ENCODE assay signal across 23 cellular contexts in genomic region chr3:138509586-138509985, GRCh38.
"Had no signal": no experiment of that assay in that cellular context is flagged by ENCODE, and none has a peak within 500 bp of the region (broad histone marks: within the 10 kb centered on the region; RNA-seq: fewer than 3 reads in every experiment).

No MANE protein-coding gene starts in this region.

- H3K9me3 Mint-ChIP-seq: activated naive CD4-positive, alpha-beta T cell treated with anti-CD3 and anti-CD28 coated beads, Interleukin-2, amount 10 ng/mL, durations not matched to agents 7 days and 5 days; activated naive CD8-positive, alpha-beta T cell treated with anti-CD3 and anti-CD28 coated beads, Interleukin-2, amount 50 U/mL, for 24 hours; natural killer cell; type B pancreatic cell had no signal

- H3K4me1 Mint-ChIP-seq: natural killer cell had no signal

- H3K36me3 Mint-ChIP-seq: natural killer cell had no signal

- H3K27ac ChIP-seq: lower lobe of right lung, ovary, psoas muscle, stomach had no signal

- H3K27ac Mint-ChIP-seq: activated naive CD4-positive, alpha-beta T cell treated with anti-CD3 and anti-CD28 coated beads, Interleukin-2, amount 10 ng/mL, durations not matched to agents 7 days and 5 days; activated naive CD8-positive, alpha-beta T cell treated with anti-CD3 and anti-CD28 coated beads, Interleukin-2, amount 50 U/mL, for 24 hours; natural killer cell; type B pancreatic cell had no signal

- H3K4me3 ChIP-seq: lower lobe of right lung, ovary, psoas muscle, stomach had no signal

- DNase-seq: activated CD4-positive, alpha-beta T cell treated with anti-CD3 and anti-CD28 coated beads, Interleukin-2, amount 50 U/mL, for 1 hour; activated CD4-positive, CD25-positive, alpha-beta regulatory T cell treated with anti-CD3 and anti-CD28 coated beads, Interleukin-2, amount 50 U/mL, for 72 hours; activated CD8-positive, alpha-beta memory T cell treated with anti-CD3 and anti-CD28 coated beads, Interleukin-2, amount 50 U/mL, for 48 hours; activated effector memory CD4-positive, alpha-beta T cell treated with Interleukin-2 at 50 U/mL for 16 hours; activated naive CD4-positive, alpha-beta T cell treated with anti-CD3 and anti-CD28 coated beads, Interleukin-2, amount 10 ng/mL, durations not matched to agents 7 days and 5 days; activated naive CD8-positive, alpha-beta T cell treated with anti-CD3 and anti-CD28 coated beads, Interleukin-2, amount 50 U/mL, for 24 hours; activated T-cell treated with anti-CD3 and anti-CD28 coated beads, Interleukin-2, amount 50 U/mL, for 48 hours; aorta; cerebellar nuclear complex; effector CD4-positive, alpha-beta T cell; hypothalamus; lower lobe of right lung; natural killer cell; ovary; psoas muscle; small intestine; stimulated activated CD4-positive, alpha-beta T cell treated with anti-CD3 and anti-CD28 coated beads, Interleukin-15, amount 100 ng/mL, for 24 hours; stimulated activated CD4-positive, alpha-beta T cell treated with anti-CD3 and anti-CD28 coated beads, Interleukin-2, amount 100 ng/mL, for 48 hours; stomach; T1000 had no signal

- ATAC-seq: activated naive CD8-positive, alpha-beta T cell treated with anti-CD3 and anti-CD28 coated beads, Interleukin-2, amount 50 U/mL, for 24 hours; esophagus mucosa; lower lobe of right lung; natural killer cell; psoas muscle; right cardiac atrium had no signal

- H3K27me3 ChIP-seq: ovary, stomach had no signal

- H3K9me3 ChIP-seq: lower lobe of right lung, ovary, psoas muscle, stomach had no signal

- H3K4me3 Mint-ChIP-seq: activated naive CD4-positive, alpha-beta T cell treated with anti-CD3 and anti-CD28 coated beads, Interleukin-2, amount 10 ng/mL, durations not matched to agents 7 days and 5 days; activated naive CD8-positive, alpha-beta T cell treated with anti-CD3 and anti-CD28 coated beads, Interleukin-2, amount 50 U/mL, for 24 hours; natural killer cell; type B pancreatic cell had no signal

- H3K4me1 ChIP-seq: lower lobe of right lung, stomach had no signal

- H3K27me3 Mint-ChIP-seq: activated naive CD4-positive, alpha-beta T cell treated with anti-CD3 and anti-CD28 coated beads, Interleukin-2, amount 10 ng/mL, durations not matched to agents 7 days and 5 days; activated naive CD8-positive, alpha-beta T cell treated with anti-CD3 and anti-CD28 coated beads, Interleukin-2, amount 50 U/mL, for 24 hours; type B pancreatic cell had no signal

- H3K36me3 ChIP-seq: ovary had no signal
